ENCODE assay signal across 9 cellular contexts in genomic region chr7:134441264-134441663, GRCh38.
"Had no signal": no experiment of that assay in that cellular context is flagged by ENCODE, and none has a peak within 500 bp of the region (broad histone marks: within the 10 kb centered on the region; RNA-seq: fewer than 3 reads in every experiment).

No MANE protein-coding gene starts in this region.

- H3K4me2 ChIP-seq: GM23338 had no signal

- ATAC-seq: GM23338, HepG2 had no signal

- H3K4me3 Mint-ChIP-seq: GM23338, H9, IgD-negative memory B cell had no signal

- FAIRE-seq: H1, H54, HepG2 had no signal

- H3K4me1 Mint-ChIP-seq: GM23338, H9, IgD-negative memory B cell had no signal

- H3K27me3 Mint-ChIP-seq: IgD-negative memory B cell had no signal

- H3K4me3 ChIP-seq: GM23338 had no signal

- H3K27ac Mint-ChIP-seq: GM23338, H9, IgD-negative memory B cell had no signal

- DNase-seq: HCEC 1CT, KBM-7 had no signal

- H3K27ac ChIP-seq: HL-60 had no signal

- H2AFZ ChIP-seq: GM23338 had no signal
